Comparison of ENCODE assay signal across 2 cellular contexts in genomic region chr2:73754332-73754731, GRCh38. TPM values are rescaled to one million over a fixed set of nuclear protein-coding genes. Genes with fewer than 3 reads are reported as not detected.
"Had no signal": no experiment of that assay in that cellular context is flagged by ENCODE, and none has a peak within 500 bp of the region (broad histone marks: within the 10 kb centered on the region; RNA-seq: fewer than 3 reads in every experiment).

No MANE protein-coding gene starts in this region.

RNA-seq across cellular contexts. Expression of gene C2orf78, which starts 29.7 kb away (rescaled TPM):
- total RNA-seq: HT-29, IMR-90 had no signal
